Comparison of ENCODE assay signal across 2 cellular contexts in genomic region chr13:79543883-79544282, GRCh38.
TF ChIP-seq lines count a peak whose summit lies in the region.

No MANE protein-coding gene starts in this region.

TF ChIP-seq in GM23338, 12 proteins besides CTCF, POLR2A, EP300 and RAD21 (continued from another document):
- TF ChIP-seq, protein P1, sequence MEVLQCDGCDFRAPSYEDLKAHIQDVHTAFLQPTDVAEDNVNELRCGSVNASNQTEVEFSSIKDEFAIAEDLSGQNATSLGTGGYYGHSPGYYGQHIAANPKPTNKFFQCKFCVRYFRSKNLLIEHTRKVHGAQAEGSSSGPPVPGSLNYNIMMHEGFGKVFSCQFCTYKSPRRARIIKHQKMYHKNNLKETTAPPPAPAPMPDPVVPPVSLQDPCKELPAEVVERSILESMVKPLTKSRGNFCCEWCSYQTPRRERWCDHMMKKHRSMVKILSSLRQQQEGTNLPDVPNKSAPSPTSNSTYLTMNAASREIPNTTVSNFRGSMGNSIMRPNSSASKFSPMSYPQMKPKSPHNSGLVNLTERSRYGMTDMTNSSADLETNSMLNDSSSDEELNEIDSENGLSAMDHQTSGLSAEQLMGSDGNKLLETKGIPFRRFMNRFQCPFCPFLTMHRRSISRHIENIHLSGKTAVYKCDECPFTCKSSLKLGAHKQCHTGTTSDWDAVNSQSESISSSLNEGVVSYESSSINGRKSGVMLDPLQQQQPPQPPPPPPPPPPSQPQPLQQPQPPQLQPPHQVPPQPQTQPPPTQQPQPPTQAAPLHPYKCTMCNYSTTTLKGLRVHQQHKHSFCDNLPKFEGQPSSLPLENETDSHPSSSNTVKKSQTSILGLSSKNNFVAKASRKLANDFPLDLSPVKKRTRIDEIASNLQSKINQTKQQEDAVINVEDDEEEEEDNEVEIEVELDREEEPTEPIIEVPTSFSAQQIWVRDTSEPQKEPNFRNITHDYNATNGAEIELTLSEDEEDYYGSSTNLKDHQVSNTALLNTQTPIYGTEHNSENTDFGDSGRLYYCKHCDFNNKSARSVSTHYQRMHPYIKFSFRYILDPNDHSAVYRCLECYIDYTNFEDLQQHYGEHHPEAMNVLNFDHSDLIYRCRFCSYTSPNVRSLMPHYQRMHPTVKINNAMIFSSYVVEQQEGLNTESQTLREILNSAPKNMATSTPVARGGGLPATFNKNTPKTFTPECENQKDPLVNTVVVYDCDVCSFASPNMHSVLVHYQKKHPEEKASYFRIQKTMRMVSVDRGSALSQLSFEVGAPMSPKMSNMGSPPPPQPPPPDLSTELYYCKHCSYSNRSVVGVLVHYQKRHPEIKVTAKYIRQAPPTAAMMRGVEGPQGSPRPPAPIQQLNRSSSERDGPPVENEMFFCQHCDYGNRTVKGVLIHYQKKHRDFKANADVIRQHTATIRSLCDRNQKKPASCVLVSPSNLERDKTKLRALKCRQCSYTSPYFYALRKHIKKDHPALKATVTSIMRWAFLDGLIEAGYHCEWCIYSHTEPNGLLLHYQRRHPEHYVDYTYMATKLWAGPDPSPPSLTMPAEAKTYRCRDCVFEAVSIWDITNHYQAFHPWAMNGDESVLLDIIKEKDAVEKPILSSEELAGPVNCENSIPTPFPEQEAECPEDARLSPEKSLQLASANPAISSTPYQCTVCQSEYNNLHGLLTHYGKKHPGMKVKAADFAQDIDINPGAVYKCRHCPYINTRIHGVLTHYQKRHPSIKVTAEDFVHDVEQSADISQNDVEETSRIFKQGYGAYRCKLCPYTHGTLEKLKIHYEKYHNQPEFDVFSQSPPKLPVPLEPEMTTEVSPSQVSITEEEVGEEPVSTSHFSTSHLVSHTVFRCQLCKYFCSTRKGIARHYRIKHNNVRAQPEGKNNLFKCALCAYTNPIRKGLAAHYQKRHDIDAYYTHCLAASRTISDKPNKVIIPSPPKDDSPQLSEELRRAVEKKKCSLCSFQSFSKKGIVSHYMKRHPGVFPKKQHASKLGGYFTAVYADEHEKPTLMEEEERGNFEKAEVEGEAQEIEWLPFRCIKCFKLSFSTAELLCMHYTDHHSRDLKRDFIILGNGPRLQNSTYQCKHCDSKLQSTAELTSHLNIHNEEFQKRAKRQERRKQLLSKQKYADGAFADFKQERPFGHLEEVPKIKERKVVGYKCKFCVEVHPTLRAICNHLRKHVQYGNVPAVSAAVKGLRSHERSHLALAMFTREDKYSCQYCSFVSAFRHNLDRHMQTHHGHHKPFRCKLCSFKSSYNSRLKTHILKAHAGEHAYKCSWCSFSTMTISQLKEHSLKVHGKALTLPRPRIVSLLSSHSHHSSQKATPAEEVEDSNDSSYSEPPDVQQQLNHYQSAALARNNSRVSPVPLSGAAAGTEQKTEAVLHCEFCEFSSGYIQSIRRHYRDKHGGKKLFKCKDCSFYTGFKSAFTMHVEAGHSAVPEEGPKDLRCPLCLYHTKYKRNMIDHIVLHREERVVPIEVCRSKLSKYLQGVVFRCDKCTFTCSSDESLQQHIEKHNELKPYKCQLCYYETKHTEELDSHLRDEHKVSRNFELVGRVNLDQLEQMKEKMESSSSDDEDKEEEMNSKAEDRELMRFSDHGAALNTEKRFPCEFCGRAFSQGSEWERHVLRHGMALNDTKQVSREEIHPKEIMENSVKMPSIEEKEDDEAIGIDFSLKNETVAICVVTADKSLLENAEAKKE (CRISPR knock-in tag; IDR thresholded peaks at IDR 0.05), result no peak
- no peak for TF ChIP-seq ETS1 (IDR thresholded peaks at IDR 0.05)
- no peak for TF ChIP-seq ZNF114 (CRISPR knock-in tag; IDR thresholded peaks at IDR 0.05)

TF ChIP-seq in WTC11, 78 proteins besides CTCF, POLR2A, EP300 and RAD21 (continued from another document):
- no peak for TF ChIP-seq ZNF416 (CRISPR knock-in tag; IDR thresholded peaks at IDR 0.05)
- no peak for TF ChIP-seq ELF4 (CRISPR knock-in tag; IDR thresholded peaks at IDR 0.05; ENCODE audit: low read depth)
- TF ChIP-seq TEAD1 (CRISPR knock-in tag; IDR thresholded peaks at IDR 0.05), result no peak
- no peak for TF ChIP-seq ZBTB21 (CRISPR knock-in tag; IDR thresholded peaks at IDR 0.05; ENCODE audit: borderline replicate concordance)
- no peak for TF ChIP-seq OVOL2 (CRISPR knock-in tag; IDR thresholded peaks at IDR 0.05; ENCODE audit: borderline replicate concordance)
- TF ChIP-seq SOX15 (CRISPR knock-in tag; IDR thresholded peaks at IDR 0.05), result no peak
